ENCODE assay signal across 29 cellular contexts in the genomic region with DNA sequence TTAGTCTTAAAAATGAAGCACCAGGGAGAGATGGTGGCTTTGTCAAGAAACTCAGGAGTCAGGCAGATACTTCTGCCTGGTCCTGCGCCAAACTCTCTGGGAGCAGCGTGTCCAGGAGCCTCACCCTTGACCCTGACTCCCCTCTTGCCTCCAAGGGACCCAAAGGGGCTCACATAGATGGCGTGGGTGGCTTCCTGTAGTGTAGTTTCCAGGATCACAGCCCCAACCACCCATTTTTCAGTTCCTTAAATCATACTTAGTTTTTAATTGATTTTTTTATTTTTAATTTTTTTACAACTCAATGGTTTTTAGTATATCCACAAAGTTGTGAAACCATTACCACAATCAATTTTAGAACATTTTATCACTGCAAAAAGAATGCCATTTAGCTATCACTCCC.
"Had no signal": no experiment of that assay in that cellular context is flagged by ENCODE, and none has a peak within 500 bp of the region (broad histone marks: within the 10 kb centered on the region; RNA-seq: fewer than 3 reads in every experiment).

No MANE protein-coding gene starts in this region.

- H3K4me1 ChIP-seq: left lung, lower lobe of right lung, prostate gland, stomach, testis, thyroid gland, transverse colon, upper lobe of left lung, vagina had no signal

- DNase-seq: immature natural killer cell; kidney; left colon; left lung; lower lobe of right lung; mammary epithelial cell; mesenchymal stem cell; naive thymus-derived CD8-positive, alpha-beta T cell; nucleus accumbens; pancreas; posterior cingulate gyrus; retina; right cardiac atrium; stimulated activated CD4-positive, alpha-beta T cell treated with anti-CD3 and anti-CD28 coated beads, Interleukin-12 subunit alpha, Interleukin-12 subunit beta, amount 100 ng/mL, for 4 hours; stimulated activated CD4-positive, alpha-beta T cell treated with anti-CD3 and anti-CD28 coated beads, Interleukin-15, amount 100 ng/mL, for 24 hours; stimulated activated CD4-positive, alpha-beta T cell treated with anti-CD3 and anti-CD28 coated beads, Interleukin-2, amount 100 ng/mL, for 24 hours; stimulated activated CD4-positive, alpha-beta T cell treated with anti-CD3 and anti-CD28 coated beads, Interleukin-4, amount 100 ng/mL, for 1 hour; stimulated activated naive B cell treated with anti-CD40 and anti-IgM and Interleukin-4, amounts not matched to agents 10 μg/mL and 1 μg/mL and 100 μg/mL, for 72 hours; stimulated activated naive CD8-positive, alpha-beta T cell treated with anti-CD3 and anti-CD28 coated beads, Interleukin-15, Interleukin-2, amounts not matched to agents 100 U/mL and 50 U/mL, for 24 hours; stomach; testis; thyroid gland; transverse colon had no signal

- H3K27me3 ChIP-seq: pancreas, testis, thyroid gland, upper lobe of left lung, vagina had no signal

- ATAC-seq: left colon; left lung; lower lobe of right lung; naive thymus-derived CD8-positive, alpha-beta T cell; right cardiac atrium; sciatic nerve; stimulated activated naive CD8-positive, alpha-beta T cell treated with anti-CD3 and anti-CD28 coated beads, Interleukin-15, Interleukin-2, amounts not matched to agents 100 U/mL and 50 U/mL, for 24 hours had no signal

- H3K9me3 ChIP-seq: left lung, lower lobe of right lung, pancreas, prostate gland, stomach, testis, thyroid gland, transverse colon, upper lobe of left lung, vagina had no signal

- FAIRE-seq: islet of Langerhans, kidney, pancreas had no signal

- H3K4me3 ChIP-seq: left lung, lower lobe of right lung, pancreas, prostate gland, skin epidermis, stomach, testis, thyroid gland, transverse colon, upper lobe of left lung, vagina had no signal

- H3K27ac ChIP-seq: left lung, lower lobe of right lung, pancreas, prostate gland, skin epidermis, stomach, testis, thyroid gland, transverse colon, upper lobe of left lung, vagina had no signal

- H3K36me3 ChIP-seq: left lung, lower lobe of right lung, pancreas, prostate gland, stomach, thyroid gland, transverse colon, upper lobe of left lung, vagina had no signal
